35 cellular contexts compared by ENCODE assay signal in the genomic region with DNA sequence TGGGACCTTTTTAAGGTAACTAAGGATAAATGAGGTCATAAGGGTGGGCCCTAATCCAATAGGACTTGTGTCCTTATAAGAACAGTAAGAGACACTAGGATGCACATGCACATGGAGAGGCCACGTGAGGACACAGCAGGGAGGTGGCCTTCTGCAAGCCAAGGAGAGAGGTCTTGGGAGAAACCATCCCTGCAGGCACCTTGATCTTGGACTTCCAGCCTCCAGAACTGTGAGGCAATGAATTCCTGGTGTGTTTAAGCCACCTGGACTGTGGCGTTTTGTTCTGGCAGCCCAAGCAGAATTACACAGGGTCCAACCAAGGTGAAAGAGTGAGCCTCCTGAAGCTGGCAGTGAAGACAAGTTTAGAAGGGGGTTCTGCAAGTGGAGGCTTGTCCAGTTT.
"Had no signal": no experiment of that assay in that cellular context is flagged by ENCODE, and none has a peak within 500 bp of the region (broad histone marks: within the 10 kb centered on the region; RNA-seq: fewer than 3 reads in every experiment).

No MANE protein-coding gene starts in this region.

- H3K4me3 ChIP-seq: MG63 had no signal

- H3K9me3 ChIP-seq: MG63 had no signal

- H3K27me3 ChIP-seq: MG63 had no signal

- H3K36me3 ChIP-seq: MG63 had no signal

- DNase-seq: Karpas-422, Kasumi-1, MG63, MM.1S, MV-4-11, NCI-H1048, NCI-H1092, NCI-H1092 treated with DMSO at 0.1 percent for 48 hours, NCI-H1105, NCI-H1105 treated with DMSO at 0.1 percent for 48 hours, NCI-H1417, NCI-H1417 treated with DMSO at 0.1 percent for 48 hours, NCI-H1436, NCI-H1436 treated with DMSO at 0.1 percent for 48 hours, NCI-H146, NCI-H1694, NCI-H1694 treated with DMSO at 0.1 percent for 48 hours, NCI-H187, NCI-H187 treated with DMSO at 0.1 percent for 48 hours, NCI-H1930, NCI-H2029, NCI-H2029 treated with DMSO at 0.1 percent for 48 hours, NCI-H2081, NCI-H2081 treated with DMSO at 0.1 percent for 48 hours, NCI-H2107, NCI-H2171, NCI-H2171 treated with DMSO at 0.1 percent for 48 hours, NCI-H2227 treated with DMSO at 0.1 percent for 48 hours, NCI-H226, NCI-H345, NCI-H446 treated with DMSO at 0.1 percent for 48 hours, NCI-H510A, NCI-H510A treated with DMSO at 0.1 percent for 48 hours, NCI-H524, NCI-H524 treated with DMSO at 0.1 percent for 48 hours had no signal
